17 cellular contexts compared by ENCODE assay signal in the genomic region with DNA sequence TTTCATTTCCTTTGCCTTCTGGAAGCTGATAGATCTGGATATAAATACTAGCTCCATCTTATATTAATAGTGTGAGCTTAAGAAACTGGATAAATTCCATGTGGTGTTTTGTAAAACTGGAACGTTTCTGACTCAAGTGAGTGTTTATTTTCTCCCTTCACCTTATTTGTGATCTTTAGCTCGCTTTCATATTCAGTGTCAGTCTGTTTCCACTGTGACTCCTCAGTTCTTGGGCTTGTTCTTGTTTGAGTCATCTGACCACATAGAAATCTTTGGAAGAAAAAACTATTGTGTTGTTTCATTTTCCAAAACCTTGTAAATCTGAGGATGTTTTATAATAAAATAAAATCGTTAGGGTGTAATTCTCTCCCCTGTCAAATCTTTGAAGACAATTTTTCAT.
DNase-seq lines count a peak whose midpoint lies in the region; ATAC-seq and TF ChIP-seq lines count a peak whose summit lies in the region.
"Had no signal": no experiment of that assay in that cellular context is flagged by ENCODE, and none has a peak within 500 bp of the region (broad histone marks: within the 10 kb centered on the region; RNA-seq: fewer than 3 reads in every experiment).

No MANE protein-coding gene starts in this region.

- H3K79me2 ChIP-seq in GM23248 (ENCODE audit: insufficient read depth): no peaks in the 10 kb centered on the region

- H3F3A ChIP-seq in GM23248 (ENCODE audit: insufficient read depth): no peaks in the 10 kb centered on the region

- intact Hi-C loops in CD4-positive, alpha-beta T cell (cut with DNase I, micrococcal nuclease): no loop called here
- intact Hi-C loops in colonic mucosa (cut with DNase I): no loop called here

- H3K36me3 ChIP-seq in GM23248 (ENCODE audit: low read depth) (no peaks in the 10 kb centered on the region), skeletal muscle satellite cell (ENCODE audit: insufficient read depth, low read length) (no peaks in the 10 kb centered on the region), colonic mucosa (no peaks in the 10 kb centered on the region)
- H3K36me3 ChIP-seq: sigmoid colon had no signal

- peak overlapping the region; percentile 16 for H3K27ac ChIP-seq in GM23248
- no peak overlapping the region for H3K27ac ChIP-seq in RWPE1
- no peak overlapping the region for H3K27ac ChIP-seq in CD4-positive, alpha-beta T cell (ENCODE audit: low read depth, low read length)
- no peak overlapping the region for H3K27ac ChIP-seq in colonic mucosa
- H3K27ac ChIP-seq: sigmoid colon had no signal

- in situ Hi-C loops in GM23248 (cut with MboI): no loop called here

- no peaks in the 10 kb centered on the region for H4K20me1 ChIP-seq in GM23248 (ENCODE audit: insufficient read depth)

- H3K27me3 Mint-ChIP-seq in CD4-positive, alpha-beta T cell: no peaks in the 10 kb centered on the region
- H3K27me3 Mint-ChIP-seq: brain; CD4-positive, CD25-positive, alpha-beta regulatory T cell had no signal

- DNase-seq in GM23248 (peak; percentile 85), RWPE1 (ENCODE audit: low spot score) (peak; percentile 15), fibroblast of gingiva (ENCODE audit: low read depth) (peak; percentile 85), colonic mucosa (no peak)
- no peak for DNase-seq in activated naive CD4-positive, alpha-beta T cell treated with anti-CD3 and anti-CD28 coated beads, Interleukin-2, amount 50 U/mL, for 16 hours
- DNase-seq in CD4-positive, alpha-beta T cell: no peak
- DNase-seq: activated CD4-positive, alpha-beta T cell treated with anti-CD3 and anti-CD28 coated beads for 4 hours; CD4-positive, CD25-positive, alpha-beta regulatory T cell; NCI-H1105; NCI-H446; sigmoid colon had no signal

- H3K4me2 ChIP-seq in GM23248 (ENCODE audit: unreplicated experiment) (peak overlapping the region; percentile 71), skeletal muscle satellite cell (ENCODE audit: low read length) (peak overlapping the region; percentile 54)

- CTCF ChIA-PET in RWPE1 (lab: Yijun Ruan, JAX): interaction anchor here (0.5 kb wide), 1 partner anchor 10 kb away, joined by 4 read pairs; no protein-coding TSS in a partner anchor
- CTCF ChIA-PET in CD4-positive, alpha-beta T cell (lab: Charles Lee): no interaction called here

- H3K4me1 Mint-ChIP-seq in CD4-positive, alpha-beta T cell (ENCODE audit: low read depth): no peaks in the 10 kb centered on the region
- H3K4me1 Mint-ChIP-seq: CD4-positive, CD25-positive, alpha-beta regulatory T cell; neural crest cell had no signal

- POLR2A ChIA-PET in RWPE1 (lab: Yijun Ruan, JAX; ENCODE audit: low non-redundant PET): no interaction called here
- POLR2A ChIA-PET in CD4-positive, alpha-beta T cell (lab: Charles Lee): no interaction called here

- no peak overlapping the region for H3K9ac ChIP-seq in GM23248
- H3K9ac ChIP-seq in skeletal muscle satellite cell (ENCODE audit: low read depth, low read length): peak overlapping the region; percentile 53
- no peak overlapping the region for H3K9ac ChIP-seq in colonic mucosa (ENCODE audit: low read depth in 2 of 2, low read length in 2 of 2)

- H3K27ac Mint-ChIP-seq in CD4-positive, alpha-beta T cell: no peak overlapping the region
- H3K27ac Mint-ChIP-seq: brain; CD4-positive, CD25-positive, alpha-beta regulatory T cell; T-helper 1 cell treated with Interleukin-12 subunit alpha and Interleukin-12 subunit beta and Interleukin-4 antibody, amounts not matched to agents 30 μg/mL and 1 μg/mL, for 36 hours had no signal

- H3K27me3 ChIP-seq in GM23248 (replicated peaks; ENCODE audit: insufficient read depth) (no peaks in the 10 kb centered on the region), skeletal muscle satellite cell (ENCODE audit: control insufficient read depth, insufficient read depth, low read length) (no peaks in the 10 kb centered on the region), colonic mucosa (no peaks in the 10 kb centered on the region)
- no peaks in the 10 kb centered on the region for H3K27me3 ChIP-seq in CD4-positive, alpha-beta T cell (ENCODE audit: control insufficient read depth, insufficient read depth, low read length)
- H3K27me3 ChIP-seq: sigmoid colon had no signal

- H3K9me3 ChIP-seq in GM23248 (ENCODE audit: low read depth) (no peaks in the 10 kb centered on the region), skeletal muscle satellite cell (replicated peaks; ENCODE audit: low read length) (no peaks in the 10 kb centered on the region), colonic mucosa (no peaks in the 10 kb centered on the region)
- H3K9me3 ChIP-seq in CD4-positive, alpha-beta T cell (ENCODE audit: control insufficient read depth, low read length): no peaks in the 10 kb centered on the region
- H3K9me3 ChIP-seq: sigmoid colon had no signal

- no peak overlapping the region for H2AFZ ChIP-seq in GM23248

- 1% methylated on average over 3 of the region's 3 CpGs for WGBS in GM23248 (ENCODE audit: low coverage in 1 of 2, low lambda C conversion rate in 2 of 2, missing lambda C conversion rate in 2 of 2), 2 experiments

- H3K4me3 Mint-ChIP-seq in CD4-positive, alpha-beta T cell: no peak overlapping the region
- H3K4me3 Mint-ChIP-seq: brain; CD4-positive, CD25-positive, alpha-beta regulatory T cell; neural crest cell; T-helper 1 cell treated with Interleukin-12 subunit alpha and Interleukin-12 subunit beta and Interleukin-4 antibody, amounts not matched to agents 30 μg/mL and 1 μg/mL, for 36 hours had no signal

- ATAC-seq in HG03378 (IDR thresholded peaks at IDR 0.05; ENCODE audit: unreplicated experiment): no peak
- ATAC-seq in CD4-positive, alpha-beta T cell (ENCODE audit: poor library complexity): no peak

- H3K36me3 Mint-ChIP-seq in CD4-positive, alpha-beta T cell (ENCODE audit: low read depth): no peaks in the 10 kb centered on the region
- H3K36me3 Mint-ChIP-seq: brain; CD4-positive, CD25-positive, alpha-beta regulatory T cell had no signal

- peaks cover 24% of the 10 kb centered on the region for H3K4me1 ChIP-seq in GM23248 (ENCODE audit: insufficient read depth)
- H3K4me1 ChIP-seq in skeletal muscle satellite cell (ENCODE audit: control insufficient read depth, insufficient read depth, low read length): peaks cover 45% of the 10 kb centered on the region
- H3K4me1 ChIP-seq in colonic mucosa: no peaks in the 10 kb centered on the region

- peaks cover 3% of the 10 kb centered on the region for H3K9me3 Mint-ChIP-seq in CD4-positive, alpha-beta T cell
- H3K9me3 Mint-ChIP-seq: neural crest cell; T-helper 1 cell treated with Interleukin-12 subunit alpha and Interleukin-12 subunit beta and Interleukin-4 antibody, amounts not matched to agents 30 μg/mL and 1 μg/mL, for 36 hours had no signal

- TF ChIP-seq CTCF in RWPE1 (conservative IDR thresholded peaks at IDR 0.05; ENCODE audit: low read depth) (no peak), colonic mucosa (IDR thresholded peaks at IDR 0.05) (no peak)
- TF ChIP-seq CTCF in CD4-positive, alpha-beta T cell (IDR thresholded peaks at IDR 0.05): no peak

- H3K9me2 ChIP-seq in GM23248 (ENCODE audit: insufficient read depth): no peaks in the 10 kb centered on the region

- H3K4me3 ChIP-seq in GM23248: peak overlapping the region; percentile 31; the same call in 1 of the 2 replicates
- H3K4me3 ChIP-seq in skeletal muscle satellite cell (ENCODE audit: low read length): no peak overlapping the region
- no peak overlapping the region for H3K4me3 ChIP-seq in colonic mucosa
- H3K4me3 ChIP-seq: lung, sigmoid colon had no signal

Comparison
In these comparisons a context has a peak if more than half of its experiments do, and no peak if none do; other contexts are left out.
1. DNase-seq: peak in GM23248 (single experiment), RWPE1 (single experiment) and fibroblast of gingiva (single experiment); none in activated naive CD4-positive, alpha-beta T cell treated with anti-CD3 and anti-CD28 coated beads, Interleukin-2, amount 50 U/mL, for 16 hours (single experiment), CD4-positive, alpha-beta T cell (0 of 10) and colonic mucosa (single experiment).